20 cellular contexts compared by ENCODE assay signal in genomic region chrX:107738768-107739167, GRCh38. TPM values are rescaled to one million over a fixed set of nuclear protein-coding genes. Genes with fewer than 3 reads are reported as not detected.
DNase-seq lines count a peak whose midpoint lies in the region; ATAC-seq and TF ChIP-seq lines count a peak whose summit lies in the region.
"Had no signal": no experiment of that assay in that cellular context is flagged by ENCODE, and none has a peak within 500 bp of the region (broad histone marks: within the 10 kb centered on the region; RNA-seq: fewer than 3 reads in every experiment).

No MANE protein-coding gene starts in this region.

- no peak overlapping the region for H3K4me3 ChIP-seq in esophagus squamous epithelium
- H3K4me3 ChIP-seq in subcutaneous abdominal adipose tissue (ENCODE audit: low read depth in 1 of 5, low read length in 5 of 5): peak overlapping the region in 2 of 5 donors; percentile 2 to 11
- H3K4me3 ChIP-seq: smooth muscle cell had no signal

- peaks cover 16% of the 10 kb centered on the region for H3K4me1 Mint-ChIP-seq in T-helper 17 cell
- peaks cover 14 to 53% (median 40%) of the 10 kb centered on the region in 4 donors for H3K4me1 Mint-ChIP-seq in naive thymus-derived CD8-positive, alpha-beta T cell

- H3K36me3 ChIP-seq in esophagus squamous epithelium (no peaks in the 10 kb centered on the region), subcutaneous abdominal adipose tissue (ENCODE audit: control insufficient read depth in 5 of 5, insufficient read depth in 5 of 5, low read length in 5 of 5) (no peaks in the 10 kb centered on the region)

- H3K9me3 ChIP-seq in T-helper 17 cell (ENCODE audit: control insufficient read depth, low read length, poor library complexity, severe bottlenecking): no peaks in the 10 kb centered on the region
- H3K9me3 ChIP-seq in esophagus squamous epithelium: no peaks in the 10 kb centered on the region
- H3K9me3 ChIP-seq in subcutaneous abdominal adipose tissue (ENCODE audit: control insufficient read depth in 5 of 5, low read length in 5 of 5): peaks cover 0 to 3% (median 0%) of the 10 kb centered on the region in 5 donors

- no peak overlapping the region for H3K4me3 Mint-ChIP-seq in T-helper 17 cell
- no peak overlapping the region for H3K4me3 Mint-ChIP-seq in naive thymus-derived CD8-positive, alpha-beta T cell
- H3K4me3 Mint-ChIP-seq: brain, neural crest cell had no signal

- ATAC-seq in T-helper 17 cell: no peak
- no peak for ATAC-seq in naive thymus-derived CD8-positive, alpha-beta T cell

- H3K27ac ChIP-seq in esophagus squamous epithelium: peak overlapping the region; percentile 9 to 94 (median 94)
- peak overlapping the region; percentile 34 for H3K27ac ChIP-seq in subcutaneous abdominal adipose tissue (ENCODE audit: low read depth, low read length)

- peak overlapping the region; percentile 24 for H3K27ac Mint-ChIP-seq in T-helper 17 cell
- peak overlapping the region in 9 of 10 donors; percentile 40 to 98 (median 84) for H3K27ac Mint-ChIP-seq in naive thymus-derived CD8-positive, alpha-beta T cell

- no peak for TF ChIP-seq CTCF in esophagus squamous epithelium (IDR thresholded peaks at IDR 0.05)

- H3K27me3 ChIP-seq in esophagus squamous epithelium (no peaks in the 10 kb centered on the region), subcutaneous abdominal adipose tissue (ENCODE audit: control insufficient read depth in 5 of 5, insufficient read depth in 4 of 5, low read length in 5 of 5) (peaks cover 0 to 29% (median 5%) of the 10 kb centered on the region in 5 donors)

- no peaks in the 10 kb centered on the region for H3K27me3 Mint-ChIP-seq in T-helper 17 cell
- peaks cover 0 to 4% (median 0%) of the 10 kb centered on the region in 5 donors for H3K27me3 Mint-ChIP-seq in naive thymus-derived CD8-positive, alpha-beta T cell

- H3K4me1 ChIP-seq in esophagus squamous epithelium: peaks cover 24 to 96% (median 53%) of the 10 kb centered on the region in 3 donors
- H3K4me1 ChIP-seq in subcutaneous abdominal adipose tissue (ENCODE audit: control insufficient read depth in 5 of 5, insufficient read depth in 5 of 5, low read length in 5 of 5): peaks cover 10 to 85% (median 73%) of the 10 kb centered on the region in 5 donors

- WGBS in esophagus squamous epithelium, 2 donors: 55% methylated on average over 2 of the region's 8 CpGs; no CpG with 5 or more reads in 1 of the 2 donors

- TF ChIP-seq POLR2A in esophagus squamous epithelium (IDR thresholded peaks at IDR 0.05): no peak

- no peaks in the 10 kb centered on the region for H3K36me3 Mint-ChIP-seq in T-helper 17 cell (ENCODE audit: low read depth)
- H3K36me3 Mint-ChIP-seq in naive thymus-derived CD8-positive, alpha-beta T cell: peaks cover 0 to 2% (median 2%) of the 10 kb centered on the region in 3 donors
- H3K36me3 Mint-ChIP-seq: brain had no signal

- peaks cover 0 to 7% (median 0%) of the 10 kb centered on the region in 9 donors for H3K9me3 Mint-ChIP-seq in naive thymus-derived CD8-positive, alpha-beta T cell
- H3K9me3 Mint-ChIP-seq: neural crest cell had no signal

- DNase-seq in T-helper 17 cell (no peak), esophagus squamous epithelium (lab: John Stamatoyannopoulos, UW) (no peak), SW480 (ENCODE audit: low spot score) (no peak), DMS153 treated with DMSO at 0.1 percent for 48 hours (lab: John Stamatoyannopoulos, UW; ENCODE audit: unreplicated experiment) (no peak), D341Med (ENCODE audit: low spot score) (no peak), COR-L47 (lab: John Stamatoyannopoulos, UW) (no peak)
- no peak for DNase-seq in naive thymus-derived CD8-positive, alpha-beta T cell
- DNase-seq: activated CD4-positive, CD25-positive, alpha-beta regulatory T cell treated with anti-CD3 and anti-CD28 coated beads, Interleukin-2, amount 50 U/mL, for 72 hours; activated naive CD4-positive, alpha-beta T cell treated with Interleukin-2 at 50 U/mL for 16 hours; AML-193; effector CD8-positive, alpha-beta T cell; mammary epithelial cell; NCI-H1092 treated with DMSO at 0.1 percent for 48 hours; NCI-H2171 treated with DMSO at 0.1 percent for 48 hours; NK-92 treated with Interleukin-12 subunit alpha and Interleukin-12 subunit beta, amount 100 ng/mL, for 24 hours; stimulated activated naive CD4-positive, alpha-beta T cell treated with Interleukin-2 at 50 U/mL for 16 hours had no signal

- H3K9ac ChIP-seq in subcutaneous abdominal adipose tissue (ENCODE audit: low read length in 5 of 5): no peak overlapping the region

- POLR2A ChIA-PET in naive thymus-derived CD8-positive, alpha-beta T cell (lab: Charles Lee): interaction anchor here (1.0 to 6.7 kb wide), 7 partner anchors 10 to 65 kb away, joined by 3 to 90 read pairs (median 5); partner anchors contain the start of genes NCBP2L and TSC22D3

- intact Hi-C loops in esophagus squamous epithelium (cut with DNase I): no loop called here

RNA-seq across cellular contexts. Expression of gene TSC22D3, which starts 36.8 kb away (rescaled TPM):
- total RNA-seq in T-helper 17 cell (1,000 to 10,000 TPM; 1,559 to 2,031 TPM), esophagus squamous epithelium (100 to 1,000 TPM in 3 of 4 donors, 10 to 100 TPM in 1; 50.2 to 558 (median 140) TPM)
- total RNA-seq in naive thymus-derived CD8-positive, alpha-beta T cell: 100 to 1,000 TPM; 196 to 214 TPM
- 100 to 1,000 TPM; 437 to 997 (median 737) TPM for polyA plus RNA-seq in naive thymus-derived CD8-positive, alpha-beta T cell

RNA-seq across cellular contexts. Expression of gene NCBP2L, which starts 38.8 kb away (rescaled TPM):
- total RNA-seq in T-helper 17 cell: under 1 TPM in 1 of 2 donors, not detected in 1; 0.21 TPM
- not detected for total RNA-seq in esophagus squamous epithelium
- total RNA-seq in naive thymus-derived CD8-positive, alpha-beta T cell: not detected
- under 1 TPM in 2 of 3 donors, not detected in 1; 0.17 to 0.21 TPM for polyA plus RNA-seq in naive thymus-derived CD8-positive, alpha-beta T cell
- total RNA-seq: mammary epithelial cell, neural crest cell, smooth muscle cell had no signal
- polyA plus RNA-seq: mammary epithelial cell, smooth muscle cell had no signal
